8 cellular contexts compared by ENCODE assay signal in the genomic region with DNA sequence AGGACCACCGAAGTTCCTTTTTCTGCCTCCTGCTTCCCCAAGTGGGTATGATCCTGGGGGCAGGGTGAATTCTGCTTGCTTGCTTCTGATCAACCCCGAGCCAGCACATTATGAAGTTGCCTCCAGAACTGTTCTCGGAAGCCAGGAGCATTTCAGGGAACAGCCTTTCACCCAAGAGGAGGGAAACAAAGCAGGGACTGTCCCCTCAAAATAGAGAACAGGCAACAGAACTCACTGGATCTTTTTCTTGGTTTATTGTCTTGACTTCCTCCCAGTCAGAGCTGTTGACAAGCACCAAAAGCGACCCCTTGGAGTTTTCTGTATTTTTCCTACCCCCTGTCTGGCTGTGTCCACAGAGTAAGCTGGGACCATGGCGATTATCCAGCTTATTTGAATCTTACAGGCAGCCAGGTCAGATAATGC.
DNase-seq lines count a peak whose midpoint lies in the region; ATAC-seq, FAIRE-seq and TF ChIP-seq lines count a peak whose summit lies in the region.

No MANE protein-coding gene starts in this region.

- H3K4me3 ChIP-seq in A549 (no peak overlapping the region), Karpas-422 (ENCODE audit: low read length) (no peak overlapping the region), GM12878 (0 out of 2 replicates have a peak overlapping the region, but pooled peaks have one; percentile 13)

- H3K36me3 Mint-ChIP-seq in naive B cell, result no peaks in the 10 kb centered on the region

- H2AFZ ChIP-seq in Karpas-422 (ENCODE audit: low read length) (peak overlapping the region; percentile 33; the same call in 1 of the 2 replicates), GM12878 (ENCODE audit: control insufficient read depth, low read depth, low read length) (no peak overlapping the region)

- 68% methylated on average over 5 of the region's 5 CpGs for WGBS in A549 (ENCODE audit: missing lambda C conversion rate)
- WGBS in GM12878 (ENCODE audit: insufficient coverage, insufficient replicate concordance, low lambda C conversion rate, missing lambda C conversion rate), result 46% methylated on average over 5 of the region's 5 CpGs

- H3K27ac Mint-ChIP-seq in naive B cell, result peak overlapping the region in 4 of 6 donors; percentile 45 to 88 (median 80)

- H3K9ac ChIP-seq in Karpas-422 (ENCODE audit: low read length) (peak overlapping the region; percentile 29; the same call in 1 of the 2 replicates), GM12878 (ENCODE audit: control insufficient read depth, insufficient read depth, low read length) (no peak overlapping the region)

- no peaks in the 10 kb centered on the region for H4K20me1 ChIP-seq in Karpas-422 (ENCODE audit: insufficient read depth, low read depth, low read length)
- no peaks in the 10 kb centered on the region for H4K20me1 ChIP-seq in GM12878 (ENCODE audit: control insufficient read depth, insufficient read depth)

- CTCF ChIA-PET in A549 (lab: Yijun Ruan, JAX), result interaction anchor here (0.9 kb wide), 1 partner anchor 171 kb away, joined by 5 read pairs; no protein-coding TSS in a partner anchor
- CTCF ChIA-PET in GM12878 (lab: Yijun Ruan, JAX), result interaction anchor here (0.9 to 3.3 kb wide), 9 partner anchors 19 to 229 kb away, joined by 3 to 21 read pairs (median 6); no protein-coding TSS in a partner anchor

- H3K4me1 ChIP-seq in A549 (peaks cover 67% of the 10 kb centered on the region), Karpas-422 (ENCODE audit: low read length) (peaks cover 74% of the 10 kb centered on the region), GM12878 (ENCODE audit: control insufficient read depth, insufficient read depth, low read length) (peaks cover 51% of the 10 kb centered on the region)

- in situ Hi-C loops in GM12878 (cut with MboI), result loop anchor here (25.0 kb wide), 2 partner anchors 887 to 1062 kb away; partner anchors contain the start of gene IL23R

- POLR2A ChIA-PET in A549 (lab: Yijun Ruan, JAX) (no interaction called here), GM12878 (lab: Charles Lee) (interaction anchor here (1.1 to 1.9 kb wide), 3 partner anchors 10 to 75 kb away, joined by 4 to 9 read pairs (median 4); no protein-coding TSS in a partner anchor)

- SMC1A ChIA-PET in GM12878 (lab: Charles Lee; ENCODE audit: uncharacterized antibody, unreplicated experiment), result interaction anchor here (0.9 to 18.6 kb wide), 20 partner anchors 8 to 174 kb away, joined by 3 to 290 read pairs (median 6); no protein-coding TSS in a partner anchor

- no peaks in the 10 kb centered on the region for H3K27me3 Mint-ChIP-seq in naive B cell

- TF ChIP-seq EP300 in A549 (IDR thresholded peaks at IDR 0.05), result no peak
- TF ChIP-seq EP300 in GM12878 (IDR thresholded peaks at IDR 0.05; ENCODE audit: borderline replicate concordance in 1 of 2, control insufficient read depth in 1 of 2, low read depth in 2 of 2, low read length in 2 of 2), result no peak

- H3K27me3 ChIP-seq in Karpas-422 (ENCODE audit: low read length), result no peaks in the 10 kb centered on the region
- no peaks in the 10 kb centered on the region for H3K27me3 ChIP-seq in GM12878 (replicated peaks in 1 of 2; ENCODE audit: control insufficient read depth in 2 of 2, insufficient read depth in 2 of 2, low read length in 1 of 2)

- no peak for TF ChIP-seq CTCF in A549 (IDR thresholded peaks at IDR 0.05)
- no peak for TF ChIP-seq CTCF in GM12878 (IDR thresholded peaks at IDR 0.05 in 2 of 3, conservative IDR thresholded peaks at IDR 0.05 in 1 of 3; ENCODE audit: control insufficient read depth in 2 of 3, extremely low read depth in 1 of 3, insufficient read depth in 1 of 3, low read depth in 3 of 3, low read length in 3 of 3)

- H3K27ac ChIP-seq in A549 (peak overlapping the region; percentile 96 to 98), Karpas-422 (ENCODE audit: low read length) (peak overlapping the region; percentile 15; the same call in 1 of the 2 replicates), GM12878 (ENCODE audit: control insufficient read depth, insufficient read depth) (no peak overlapping the region)

- FAIRE-seq in A549 (lab: Jason Lieb, UNC) (no peak), GM12878 (lab: Jason Lieb, UNC) (no peak)

- no TSS peak for BruUV-seq in GM12878 (replicated peaks; lab: Mats Ljungman, UMichigan)

- TF ChIP-seq RAD21 in A549 (conservative IDR thresholded peaks at IDR 0.05 in 1 of 2, IDR thresholded peaks at IDR 0.05 in 1 of 2) (no peak), GM12878 (IDR thresholded peaks at IDR 0.05; ENCODE audit: insufficient read depth, low read depth, low read length) (no peak)

- RAD21 ChIA-PET in GM12878 (lab: Charles Lee; ENCODE audit: unreplicated experiment), result interaction anchor here (0.9 to 5.2 kb wide), 11 partner anchors 16 to 170 kb away, joined by 3 to 36 read pairs (median 3); no protein-coding TSS in a partner anchor

- no peaks in the 10 kb centered on the region for H3K79me2 ChIP-seq in Karpas-422 (ENCODE audit: low read length)
- no peaks in the 10 kb centered on the region for H3K79me2 ChIP-seq in GM12878 (ENCODE audit: control insufficient read depth, insufficient read depth, low read length)

- H3K4me1 Mint-ChIP-seq in naive B cell, result peaks cover 62 to 75% (median 74%) of the 10 kb centered on the region in 3 donors

- no peaks in the 10 kb centered on the region for H3K9me2 ChIP-seq in Karpas-422 (replicated peaks; ENCODE audit: insufficient read depth, low read length)

- peak overlapping the region in 4 of 8 donors; percentile 26 to 40 (median 32) for H3K4me3 Mint-ChIP-seq in naive B cell

- intact Hi-C loops in GM12878 (cut with micrococcal nuclease; ENCODE audit: unreplicated experiment), result loop anchor here (10.0 kb wide), 1 partner anchor 659 kb away; no protein-coding TSS in a partner anchor

- H3K9me3 ChIP-seq in A549 (no peaks in the 10 kb centered on the region), Karpas-422 (ENCODE audit: low read length) (no peaks in the 10 kb centered on the region), GM12878 (replicated peaks; ENCODE audit: control insufficient read depth, insufficient read depth, low read length) (no peaks in the 10 kb centered on the region)

- no peaks in the 10 kb centered on the region for H3K36me3 ChIP-seq in Karpas-422 (ENCODE audit: insufficient read depth, low read length)
- H3K36me3 ChIP-seq in GM12878 (ENCODE audit: control insufficient read depth in 2 of 2, insufficient read depth in 2 of 2, low read length in 1 of 2), result no peaks in the 10 kb centered on the region

- peak overlapping the region; percentile 12; the same call in 1 of the 3 replicates for H3K4me2 ChIP-seq in A549
- no peak overlapping the region for H3K4me2 ChIP-seq in Karpas-422 (ENCODE audit: low read depth, low read length, poor library complexity, severe bottlenecking)
- peak overlapping the region; percentile 46; the same call in 1 of the 2 replicates for H3K4me2 ChIP-seq in GM12878 (ENCODE audit: control insufficient read depth, insufficient read depth)

- TF ChIP-seq POLR2A in A549 (IDR thresholded peaks at IDR 0.05; ENCODE audit: low read length) (no peak), GM12878 (IDR thresholded peaks at IDR 0.05; ENCODE audit: low read depth, low read length) (no peak)

- no peaks in the 10 kb centered on the region for H3K9me3 Mint-ChIP-seq in naive B cell

- no peak for DNase-seq in A549 (ENCODE audit: low read depth in 1 of 2, low spot score in 1 of 2)
- no peak for DNase-seq in Karpas-422
- DNase-seq in GM12878 (ENCODE audit: low read depth, low spot score), result no peak
- DNase-seq in naive B cell, result no peak
- DNase-seq in HuH-7 (ENCODE audit: low spot score), result no peak
- no peak for DNase-seq in RKO (ENCODE audit: low spot score)

- no peak for ATAC-seq in A549
- no peak for ATAC-seq in GM12878
- ATAC-seq in naive B cell (ENCODE audit: low read depth in 2 of 2), result peak in 1 of 2 donors; percentile 18
- ATAC-seq in HG02623 (IDR thresholded peaks at IDR 0.05; ENCODE audit: unreplicated experiment), result no peak
- ATAC-seq in GM18511 (IDR thresholded peaks at IDR 0.05; ENCODE audit: unreplicated experiment), result no peak

TF ChIP-seq in A549, 52 proteins besides CTCF, POLR2A, EP300 and RAD21 (continues in another document):
- TF ChIP-seq FOXS1 (CRISPR knock-in tag; IDR thresholded peaks at IDR 0.05) (no peak), ZFP36 (IDR thresholded peaks at IDR 0.05; ENCODE audit: borderline replicate concordance, partially characterized antibody) (no peak), NFE2L2 (conservative IDR thresholded peaks at IDR 0.05; ENCODE audit: low read length) (no peak), PBX3 (IDR thresholded peaks at IDR 0.05) (no peak), POLR2AphosphoS2 (conservative IDR thresholded peaks at IDR 0.05; ENCODE audit: low read length) (no peak), FOSL2 (IDR thresholded peaks at IDR 0.05) (no peak), FOSL2 (CRISPR knock-in tag; IDR thresholded peaks at IDR 0.05) (no peak), JUNB (IDR thresholded peaks at IDR 0.05) (no peak), RARB (CRISPR knock-in tag; IDR thresholded peaks at IDR 0.05) (no peak)

TF ChIP-seq in GM12878, 131 proteins besides CTCF, POLR2A, EP300 and RAD21 (continues in another document):
- no peak for TF ChIP-seq E2F4 (IDR thresholded peaks at IDR 0.05; ENCODE audit: low read depth, low read length)
